10 cellular contexts compared by ENCODE assay signal in genomic region chr2:218010838-218011616, GRCh38. TPM values are rescaled to one million over a fixed set of nuclear protein-coding genes. Genes with fewer than 3 reads are reported as not detected.
DNase-seq lines count a peak whose midpoint lies in the region; ATAC-seq and TF ChIP-seq lines count a peak whose summit lies in the region.
"Had no signal": no experiment of that assay in that cellular context is flagged by ENCODE, and none has a peak within 500 bp of the region (broad histone marks: within the 10 kb centered on the region; RNA-seq: fewer than 3 reads in every experiment).

No MANE protein-coding gene starts in this region.

- POLR2A ChIA-PET in CD8-positive, alpha-beta T cell (lab: Charles Lee) = no interaction called here

- ATAC-seq in CD8-positive, alpha-beta T cell = no peak
- ATAC-seq in central memory CD8-positive, alpha-beta T cell (replicated peaks; ENCODE audit: extremely low read depth, poor library complexity, severe bottlenecking) = no peak
- ATAC-seq in HG02840 (IDR thresholded peaks at IDR 0.05; ENCODE audit: low FRiP score, unreplicated experiment) (no peak), omental fat pad (ENCODE audit: low FRiP score) (no peak)

- intact Hi-C loops in CD8-positive, alpha-beta T cell (cut with DNase I, micrococcal nuclease) = no loop called here

- no peaks in the 10 kb centered on the region for H3K36me3 Mint-ChIP-seq in CD8-positive, alpha-beta T cell
- no peaks in the 10 kb centered on the region for H3K36me3 Mint-ChIP-seq in central memory CD8-positive, alpha-beta T cell (ENCODE audit: insufficient read depth)
- no peaks in the 10 kb centered on the region for H3K36me3 Mint-ChIP-seq in neural crest cell (ENCODE audit: low read depth)

- no peaks in the 10 kb centered on the region for H3K9me3 ChIP-seq in CD8-positive, alpha-beta T cell (ENCODE audit: low read length)

- peaks cover 9% of the 10 kb centered on the region for H3K4me1 Mint-ChIP-seq in CD8-positive, alpha-beta T cell (ENCODE audit: low read depth)
- H3K4me1 Mint-ChIP-seq in central memory CD8-positive, alpha-beta T cell = peaks cover 6% of the 10 kb centered on the region
- H3K4me1 Mint-ChIP-seq in neural crest cell = peaks cover 43% of the 10 kb centered on the region

- no peaks in the 10 kb centered on the region for H3K9me3 Mint-ChIP-seq in CD8-positive, alpha-beta T cell
- H3K9me3 Mint-ChIP-seq in central memory CD8-positive, alpha-beta T cell = no peaks in the 10 kb centered on the region
- no peaks in the 10 kb centered on the region for H3K9me3 Mint-ChIP-seq in neural crest cell

- CTCF ChIA-PET in CD8-positive, alpha-beta T cell (lab: Charles Lee) = interaction anchor here (1.1 to 1.4 kb wide), 2 partner anchors 16 to 25 kb away, joined by 3 read pairs; no protein-coding TSS in a partner anchor

- H3K4me3 ChIP-seq in CD8-positive, alpha-beta T cell (ENCODE audit: low read depth, low read length) = no peak overlapping the region

- peaks cover 50% of the 10 kb centered on the region for H3K27me3 Mint-ChIP-seq in CD8-positive, alpha-beta T cell (ENCODE audit: low read depth)
- H3K27me3 Mint-ChIP-seq in central memory CD8-positive, alpha-beta T cell = peaks cover 75% of the 10 kb centered on the region
- H3K27me3 Mint-ChIP-seq in neural crest cell (ENCODE audit: low read depth) = peaks cover 33% of the 10 kb centered on the region

- H3K27me3 ChIP-seq in CD8-positive, alpha-beta T cell (ENCODE audit: insufficient read depth, low read length) = peaks cover 6% of the 10 kb centered on the region

- H3K4me1 ChIP-seq in CD8-positive, alpha-beta T cell (ENCODE audit: insufficient read depth, low read length) = peaks cover 12% of the 10 kb centered on the region

- no peak overlapping the region for H3K27ac Mint-ChIP-seq in CD8-positive, alpha-beta T cell
- peak overlapping the region; percentile 35 for H3K27ac Mint-ChIP-seq in central memory CD8-positive, alpha-beta T cell (ENCODE audit: low read depth)
- no peak overlapping the region for H3K27ac Mint-ChIP-seq in neural crest cell (ENCODE audit: unreplicated experiment)

- peak overlapping the region; percentile 69 for H3K4me3 Mint-ChIP-seq in CD8-positive, alpha-beta T cell
- peak overlapping the region; percentile 69 for H3K4me3 Mint-ChIP-seq in central memory CD8-positive, alpha-beta T cell
- peak overlapping the region; percentile 83 for H3K4me3 Mint-ChIP-seq in neural crest cell

- TF ChIP-seq CTCF in CD8-positive, alpha-beta T cell (IDR thresholded peaks at IDR 0.05) = no peak
- TF ChIP-seq CTCF in neural crest cell (conservative IDR thresholded peaks at IDR 0.05) (no peak), omental fat pad (IDR thresholded peaks at IDR 0.05) (no peak)

- H3K27ac ChIP-seq in CD8-positive, alpha-beta T cell (ENCODE audit: low read depth, low read length) = no peak overlapping the region

- no peaks in the 10 kb centered on the region for H3K36me3 ChIP-seq in CD8-positive, alpha-beta T cell (ENCODE audit: insufficient read depth, low read length)

- in situ Hi-C loops in G401 (cut with HindIII; ENCODE audit: low sequenced_read_pairs) = no loop called here

- no peak for DNase-seq in CD8-positive, alpha-beta T cell
- DNase-seq in Kasumi-1 (lab: John Stamatoyannopoulos, UW) (peak; percentile 44 to 50), neural crest cell (ENCODE audit: low read depth, low spot score) (no peak), G401 (ENCODE audit: low spot score) (no peak), putamen (ENCODE audit: low spot score) (no peak), omental fat pad (ENCODE audit: low spot score) (no peak)
- no peak for DNase-seq in central memory CD8-positive, alpha-beta T cell (ENCODE audit: low spot score in 2 of 2)
- DNase-seq: NCI-H1694 had no signal

RNA-seq across cellular contexts. Expression of gene TNS1, which starts 8.2 kb away (rescaled TPM):
- not detected for total RNA-seq in CD8-positive, alpha-beta T cell
- total RNA-seq in neural crest cell (11.3 and 14.5 TPM in 2 replicates), omental fat pad (100 to 1,000 TPM; 135 to 453 (median 361) TPM)
- total RNA-seq in G401 (2014; rRNA removed; shearing (Covaris generic)) = 0.37 TPM in 1 of 2 replicates, not detected in the other

RNA-seq across cellular contexts. Expression of gene RUFY4, which starts 58.0 kb away (rescaled TPM):
- under 1 TPM; 0.33 to 0.44 TPM for total RNA-seq in CD8-positive, alpha-beta T cell
- total RNA-seq in neural crest cell (not detected in 2 replicates), omental fat pad (under 1 TPM in 2 of 4 donors, not detected in 2; 0.60 to 0.95 TPM)
- total RNA-seq in G401 (2014; rRNA removed; shearing (Covaris generic)) = not detected in 2 replicates
- total RNA-seq: pulmonary artery endothelial cell had no signal

Comparison
In these comparisons a context has a peak if more than half of its experiments do, and no peak if none do; other contexts are left out.
1. DNase-seq: peak in Kasumi-1 (2 of 2); none in CD8-positive, alpha-beta T cell (0 of 7), central memory CD8-positive, alpha-beta T cell (0 of 2), neural crest cell (single experiment), G401 (single experiment), putamen (single experiment) and omental fat pad (single experiment).
2. Peak in every context shown above with its lines, with median percentiles within 50 percentile points of each other: H3K4me3 Mint-ChIP-seq.